12 cellular contexts compared by ENCODE assay signal in genomic region chr12:111450676-111451075, GRCh38. TPM values are rescaled to one million over a fixed set of nuclear protein-coding genes. Genes with fewer than 3 reads are reported as not detected.
DNase-seq lines count a peak whose midpoint lies in the region; ATAC-seq and TF ChIP-seq lines count a peak whose summit lies in the region.
"Had no signal": no experiment of that assay in that cellular context is flagged by ENCODE, and none has a peak within 500 bp of the region (broad histone marks: within the 10 kb centered on the region; RNA-seq: fewer than 3 reads in every experiment).

No MANE protein-coding gene starts in this region.

- no peak for DNase-seq in CD4-positive, CD25-positive, alpha-beta regulatory T cell
- DNase-seq in naive thymus-derived CD8-positive, alpha-beta T cell = no peak
- DNase-seq in hypothalamus (lab: John Stamatoyannopoulos, UW) = no peak
- DNase-seq in BE2C = no peak
- no peak for DNase-seq in activated CD4-positive, alpha-beta T cell treated with anti-CD3 and anti-CD28 coated beads, Interleukin-2, amount 50 U/mL, for 48 hours
- no peak for DNase-seq in NOMO-1 (lab: John Stamatoyannopoulos, UW; ENCODE audit: unreplicated experiment in 2 of 2)
- DNase-seq: DMS153, NCI-H1417 treated with DMSO at 0.1 percent for 48 hours, T-helper 1 cell had no signal

- peaks cover 49% of the 10 kb centered on the region for H3K36me3 Mint-ChIP-seq in CD4-positive, CD25-positive, alpha-beta regulatory T cell
- peaks cover 2% of the 10 kb centered on the region for H3K36me3 Mint-ChIP-seq in IgD-negative memory B cell
- H3K36me3 Mint-ChIP-seq in dendritic cell treated with granulocyte-macrophage colony-stimulating factor and Interleukin-4, amounts not matched to agents 40 ng/mL and 50 ng/mL, for 4 days (ENCODE audit: low read depth) = peaks cover 93% of the 10 kb centered on the region
- H3K36me3 Mint-ChIP-seq in naive thymus-derived CD8-positive, alpha-beta T cell = peaks cover 0 to 70% (median 9%) of the 10 kb centered on the region in 3 donors

- H3K9me3 ChIP-seq in CD4-positive, CD25-positive, alpha-beta regulatory T cell (ENCODE audit: control insufficient read depth in 2 of 2, low read length in 2 of 2) = no peaks in the 10 kb centered on the region
- no peaks in the 10 kb centered on the region for H3K9me3 ChIP-seq in BE2C
- H3K9me3 ChIP-seq: tibial artery had no signal

- no peaks in the 10 kb centered on the region for H3K27me3 Mint-ChIP-seq in CD4-positive, CD25-positive, alpha-beta regulatory T cell
- no peaks in the 10 kb centered on the region for H3K27me3 Mint-ChIP-seq in IgD-negative memory B cell
- H3K27me3 Mint-ChIP-seq in dendritic cell treated with granulocyte-macrophage colony-stimulating factor and Interleukin-4, amounts not matched to agents 40 ng/mL and 50 ng/mL, for 4 days = no peaks in the 10 kb centered on the region
- no peaks in the 10 kb centered on the region for H3K27me3 Mint-ChIP-seq in naive thymus-derived CD8-positive, alpha-beta T cell

- no peak for ATAC-seq in CD4-positive, CD25-positive, alpha-beta regulatory T cell (ENCODE audit: low read depth in 2 of 2)
- no peak for ATAC-seq in naive thymus-derived CD8-positive, alpha-beta T cell

- no peak overlapping the region for H3K27ac ChIP-seq in CD4-positive, CD25-positive, alpha-beta regulatory T cell (ENCODE audit: insufficient read depth, low read length, poor library complexity, severe bottlenecking)
- H3K27ac ChIP-seq: tibial artery had no signal

- POLR2A ChIA-PET in naive thymus-derived CD8-positive, alpha-beta T cell (lab: Charles Lee) = interaction anchor here (1.7 to 4.0 kb wide), 5 partner anchors 10 to 53 kb away, joined by 5 to 32 read pairs (median 10); no protein-coding TSS in a partner anchor

- peaks cover 78% of the 10 kb centered on the region for H3K36me3 ChIP-seq in CD4-positive, CD25-positive, alpha-beta regulatory T cell (ENCODE audit: control insufficient read depth, insufficient read depth, low read length)
- H3K36me3 ChIP-seq in BE2C = peaks cover 69% of the 10 kb centered on the region

- intact Hi-C loops in dendritic cell treated with granulocyte-macrophage colony-stimulating factor and Interleukin-4, amounts not matched to agents 40 ng/mL and 50 ng/mL, for 4 days (cut with micrococcal nuclease) = loop anchor here (1.0 kb wide), 2 partner anchors 53 to 119 kb away; no protein-coding TSS in a partner anchor

- H3K4me1 Mint-ChIP-seq in CD4-positive, CD25-positive, alpha-beta regulatory T cell = peaks cover 6 to 40% (median 19%) of the 10 kb centered on the region in 4 donors
- H3K4me1 Mint-ChIP-seq in IgD-negative memory B cell = peaks cover 13 to 29% (median 22%) of the 10 kb centered on the region in 3 donors
- peaks cover 61% of the 10 kb centered on the region for H3K4me1 Mint-ChIP-seq in dendritic cell treated with granulocyte-macrophage colony-stimulating factor and Interleukin-4, amounts not matched to agents 40 ng/mL and 50 ng/mL, for 4 days (ENCODE audit: low read depth)
- H3K4me1 Mint-ChIP-seq in naive thymus-derived CD8-positive, alpha-beta T cell = peaks cover 10 to 57% (median 31%) of the 10 kb centered on the region in 4 donors

- TF ChIP-seq CTCF in BE2C (IDR thresholded peaks at IDR 0.05; ENCODE audit: low read depth, low read length) = no peak

- H3K9me3 Mint-ChIP-seq in CD4-positive, CD25-positive, alpha-beta regulatory T cell = no peaks in the 10 kb centered on the region
- no peaks in the 10 kb centered on the region for H3K9me3 Mint-ChIP-seq in IgD-negative memory B cell
- no peaks in the 10 kb centered on the region for H3K9me3 Mint-ChIP-seq in dendritic cell treated with granulocyte-macrophage colony-stimulating factor and Interleukin-4, amounts not matched to agents 40 ng/mL and 50 ng/mL, for 4 days
- H3K9me3 Mint-ChIP-seq in naive thymus-derived CD8-positive, alpha-beta T cell = no peaks in the 10 kb centered on the region

- H3K4me1 ChIP-seq in CD4-positive, CD25-positive, alpha-beta regulatory T cell (ENCODE audit: control insufficient read depth, insufficient read depth, low read length, poor library complexity, severe bottlenecking) = peaks cover 7% of the 10 kb centered on the region
- peaks cover 18% of the 10 kb centered on the region for H3K4me1 ChIP-seq in BE2C

- H3K27me3 ChIP-seq in CD4-positive, CD25-positive, alpha-beta regulatory T cell (ENCODE audit: control insufficient read depth, insufficient read depth, low read length) = no peaks in the 10 kb centered on the region
- no peaks in the 10 kb centered on the region for H3K27me3 ChIP-seq in BE2C
- H3K27me3 ChIP-seq: tibial artery had no signal

- no peak overlapping the region for H3K4me3 ChIP-seq in CD4-positive, CD25-positive, alpha-beta regulatory T cell (ENCODE audit: low read depth, low read length)
- no peak overlapping the region for H3K4me3 ChIP-seq in BE2C (ENCODE audit: low read depth, low read length)
- H3K4me3 ChIP-seq: tibial artery had no signal

- H3K4me3 Mint-ChIP-seq in CD4-positive, CD25-positive, alpha-beta regulatory T cell = no peak overlapping the region
- H3K4me3 Mint-ChIP-seq in IgD-negative memory B cell = no peak overlapping the region
- no peak overlapping the region for H3K4me3 Mint-ChIP-seq in dendritic cell treated with granulocyte-macrophage colony-stimulating factor and Interleukin-4, amounts not matched to agents 40 ng/mL and 50 ng/mL, for 4 days
- peak overlapping the region in 1 of 10 donors; percentile 8 for H3K4me3 Mint-ChIP-seq in naive thymus-derived CD8-positive, alpha-beta T cell

- peak overlapping the region; percentile 45 to 81 (median 55) for H3K27ac Mint-ChIP-seq in CD4-positive, CD25-positive, alpha-beta regulatory T cell
- peak overlapping the region; percentile 36 to 84 (median 73) for H3K27ac Mint-ChIP-seq in IgD-negative memory B cell
- peak overlapping the region; percentile 57 for H3K27ac Mint-ChIP-seq in dendritic cell treated with granulocyte-macrophage colony-stimulating factor and Interleukin-4, amounts not matched to agents 40 ng/mL and 50 ng/mL, for 4 days
- peak overlapping the region in 9 of 10 donors; percentile 44 to 83 (median 68) for H3K27ac Mint-ChIP-seq in naive thymus-derived CD8-positive, alpha-beta T cell

RNA-seq across cellular contexts. Expression of gene SH2B3, which starts 45.0 kb away (rescaled TPM):
- 25.7 TPM for total RNA-seq in CD4-positive, CD25-positive, alpha-beta regulatory T cell
- polyA plus RNA-seq in CD4-positive, CD25-positive, alpha-beta regulatory T cell = 1 to 10 TPM; 1.6 to 5.3 (median 3.8) TPM
- 10.3 TPM for polyA plus RNA-seq in IgD-negative memory B cell
- total RNA-seq in naive thymus-derived CD8-positive, alpha-beta T cell = 10 to 100 TPM; 12.5 to 12.8 TPM
- 1 to 10 TPM; 2.1 to 5.3 (median 3.2) TPM for polyA plus RNA-seq in naive thymus-derived CD8-positive, alpha-beta T cell
- polyA plus RNA-seq in BE2C (2012; ENCODE audit: insufficient read depth, insufficient read length, low read depth) = 42.9 TPM
